1 cellular context compared by ENCODE assay signal in the genomic region with DNA sequence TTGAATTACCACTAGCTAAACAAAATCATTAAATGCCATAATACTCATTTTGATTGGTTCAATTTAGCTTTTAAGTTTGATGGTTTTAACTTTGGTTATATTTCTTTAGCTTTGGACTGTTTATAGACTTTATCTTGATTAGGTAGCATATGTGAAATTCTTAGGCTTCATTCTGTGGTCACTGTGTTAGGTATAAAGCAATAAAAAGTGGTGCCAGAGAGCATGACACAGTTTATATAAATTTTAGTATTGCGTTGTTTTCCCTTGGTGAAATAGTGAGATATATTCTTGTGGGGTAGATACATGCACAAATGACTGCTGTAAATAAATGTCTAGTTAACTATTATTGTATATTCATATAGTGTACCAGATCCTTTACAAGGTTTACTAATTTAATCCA.
TF ChIP-seq lines count a peak whose summit lies in the region.

No MANE protein-coding gene starts in this region.

TF ChIP-seq in GM23338, 12 proteins besides CTCF, POLR2A, EP300 and RAD21 (continued from another document):
- TF ChIP-seq ZNF462 (CRISPR knock-in tag; IDR thresholded peaks at IDR 0.05) (no peak), NANOG (IDR thresholded peaks at IDR 0.05; ENCODE audit: borderline replicate concordance) (no peak)
